In genomic region chr2:241230435-241230834, GRCh38 we compare ENCODE assay signal across 20 cellular contexts. TPM values are rescaled to one million over a fixed set of nuclear protein-coding genes. Genes with fewer than 3 reads are reported as not detected.
DNase-seq lines count a peak whose midpoint lies in the region; ATAC-seq and TF ChIP-seq lines count a peak whose summit lies in the region.
"Had no signal": no experiment of that assay in that cellular context is flagged by ENCODE, and none has a peak within 500 bp of the region (broad histone marks: within the 10 kb centered on the region; RNA-seq: fewer than 3 reads in every experiment).

No MANE protein-coding gene starts in this region.

- H3K4me3 ChIP-seq in dorsolateral prefrontal cortex (no peak overlapping the region), mucosa of descending colon (no peak overlapping the region)
- H3K4me3 ChIP-seq: BLaER1, HAP-1 had no signal

- H3K4me1 ChIP-seq in mucosa of descending colon (ENCODE audit: low read depth) = no peaks in the 10 kb centered on the region
- H3K4me1 ChIP-seq: BLaER1, HAP-1 had no signal

- H3K27me3 ChIP-seq in dorsolateral prefrontal cortex = no peaks in the 10 kb centered on the region
- H3K27me3 ChIP-seq: BLaER1 had no signal

- H3K27ac ChIP-seq in angular gyrus (ENCODE audit: low read depth, low read length) (peak overlapping the region; percentile 26), dorsolateral prefrontal cortex (peak overlapping the region in 33 of 59 donors; percentile 2 to 97 (median 41))
- H3K27ac ChIP-seq: BLaER1 had no signal

- H3K36me3 Mint-ChIP-seq in activated CD8-positive, alpha-beta T cell treated with anti-CD3 and anti-CD28 coated beads, Interleukin-2, amount 10 ng/mL, durations not matched to agents 7 days and 5 days (ENCODE audit: low read depth) = peaks cover 50% of the 10 kb centered on the region

- in situ Hi-C loops in G401 (cut with HindIII; ENCODE audit: low sequenced_read_pairs) = no loop called here

- no peak overlapping the region for H3K4me3 Mint-ChIP-seq in activated CD8-positive, alpha-beta T cell treated with anti-CD3 and anti-CD28 coated beads, Interleukin-2, amount 10 ng/mL, durations not matched to agents 7 days and 5 days
- H3K4me3 Mint-ChIP-seq: CD4-positive, alpha-beta memory T cell had no signal

- H3K9me3 Mint-ChIP-seq in activated CD8-positive, alpha-beta T cell treated with anti-CD3 and anti-CD28 coated beads, Interleukin-2, amount 10 ng/mL, durations not matched to agents 7 days and 5 days (ENCODE audit: insufficient read depth) = no peaks in the 10 kb centered on the region
- H3K9me3 Mint-ChIP-seq: CD4-positive, alpha-beta memory T cell had no signal

- ATAC-seq in mucosa of descending colon (no peak), HG02759 (IDR thresholded peaks at IDR 0.05; ENCODE audit: unreplicated experiment) (no peak), GM21381 (IDR thresholded peaks at IDR 0.05; ENCODE audit: unreplicated experiment) (no peak)
- no peak for ATAC-seq in activated CD8-positive, alpha-beta T cell treated with anti-CD3 and anti-CD28 coated beads, Interleukin-2, amount 10 ng/mL, durations not matched to agents 7 days and 5 days
- ATAC-seq: Panc1 had no signal

- POLR2A ChIA-PET in activated CD8-positive, alpha-beta T cell treated with anti-CD3 and anti-CD28 coated beads, Interleukin-2, amount 10 ng/mL, durations not matched to agents 7 days and 5 days (lab: Charles Lee) = no interaction called here

- no peak overlapping the region for H3K27ac Mint-ChIP-seq in activated CD8-positive, alpha-beta T cell treated with anti-CD3 and anti-CD28 coated beads, Interleukin-2, amount 10 ng/mL, durations not matched to agents 7 days and 5 days
- H3K27ac Mint-ChIP-seq: CD4-positive, alpha-beta memory T cell had no signal

- CTCF ChIA-PET in activated CD8-positive, alpha-beta T cell treated with anti-CD3 and anti-CD28 coated beads, Interleukin-2, amount 10 ng/mL, durations not matched to agents 7 days and 5 days (lab: Charles Lee) = no interaction called here

- no peaks in the 10 kb centered on the region for H3K27me3 Mint-ChIP-seq in activated CD8-positive, alpha-beta T cell treated with anti-CD3 and anti-CD28 coated beads, Interleukin-2, amount 10 ng/mL, durations not matched to agents 7 days and 5 days (ENCODE audit: low read depth)
- H3K27me3 Mint-ChIP-seq: CD4-positive, alpha-beta memory T cell had no signal

- DNase-seq in G401 (ENCODE audit: low spot score) (peak; percentile 81), dorsolateral prefrontal cortex (peak in 3 of 10 donors; percentile 31 to 67 (median 41)), mucosa of descending colon (peak in 2 of 3 donors; percentile 18 to 33), amygdala (lab: John Stamatoyannopoulos, UW) (no peak)
- no peak for DNase-seq in activated CD8-positive, alpha-beta T cell treated with anti-CD3 and anti-CD28 coated beads, Interleukin-2, amount 10 ng/mL, durations not matched to agents 7 days and 5 days
- DNase-seq: Calu3; CD4-positive, alpha-beta memory T cell; MM.1S; NCI-H1092 treated with DMSO at 0.1 percent for 48 hours; NCI-H146; NCI-H2029 treated with DMSO at 0.1 percent for 48 hours; NCI-H2171; NCI-H446 treated with DMSO at 0.1 percent for 48 hours; NCI-H69 had no signal

- no peaks in the 10 kb centered on the region for H3K9me3 ChIP-seq in mucosa of descending colon
- H3K9me3 ChIP-seq: BLaER1, HAP-1 had no signal

- intact Hi-C loops in dorsolateral prefrontal cortex (cut with DNase I) (no loop called here), mucosa of descending colon (cut with DNase I, micrococcal nuclease) (no loop called here)

- TF ChIP-seq CTCF in dorsolateral prefrontal cortex (IDR thresholded peaks at IDR 0.05 in 54 of 56, conservative IDR thresholded peaks at IDR 0.05 in 2 of 56; ENCODE audit: low read depth in 1 of 56, partially characterized antibody in 56 of 56) (no peak), mucosa of descending colon (IDR thresholded peaks at IDR 0.05) (no peak)

- H3K36me3 ChIP-seq in mucosa of descending colon (ENCODE audit: low read depth) = peaks cover 26% of the 10 kb centered on the region

- H3K4me1 Mint-ChIP-seq in activated CD8-positive, alpha-beta T cell treated with anti-CD3 and anti-CD28 coated beads, Interleukin-2, amount 10 ng/mL, durations not matched to agents 7 days and 5 days (ENCODE audit: low read depth) = peaks cover 6% of the 10 kb centered on the region

RNA-seq across cellular contexts. Expression of gene ANO7, which starts 42.0 kb away (rescaled TPM):
- 1.1 TPM in 1 of 2 replicates, not detected in the other for total RNA-seq in G401 (2014; rRNA removed; shearing (Covaris generic))
- total RNA-seq in dorsolateral prefrontal cortex (10 to 100 TPM in 10 of 120 experiments, 1 to 10 TPM in 110; 1.8 to 24.3 (median 6.2) TPM), mucosa of descending colon (100 to 1,000 TPM in 1 of 3 donors, 10 to 100 TPM in 2; 33.9 to 106 (median 83.5) TPM)
- total RNA-seq in activated CD8-positive, alpha-beta T cell treated with anti-CD3 and anti-CD28 coated beads, Interleukin-2, amount 10 ng/mL, durations not matched to agents 7 days and 5 days = under 1 TPM; 0.29 to 0.31 TPM

Comparison
In these comparisons a context has a peak if more than half of its experiments do, and no peak if none do; other contexts are left out.
1. DNase-seq: peak in G401 (single experiment) and mucosa of descending colon (2 of 3); none in amygdala (0 of 56) and activated CD8-positive, alpha-beta T cell treated with anti-CD3 and anti-CD28 coated beads, Interleukin-2, amount 10 ng/mL, durations not matched to agents 7 days and 5 days (single experiment).